Comparison of ENCODE assay signal across 17 cellular contexts in genomic region chr18:37464287-37464686, GRCh38.
"Had no signal": no experiment of that assay in that cellular context is flagged by ENCODE, and none has a peak within 500 bp of the region (broad histone marks: within the 10 kb centered on the region; RNA-seq: fewer than 3 reads in every experiment).

No MANE protein-coding gene starts in this region.

- H3K4me2 ChIP-seq: KMS-11 had no signal

- ATAC-seq: activated CD4-positive, CD25-positive, alpha-beta regulatory T cell treated with anti-CD3 and anti-CD28 coated beads, Interleukin-2, amount 50 U/mL, for 24 hours; activated CD8-positive, alpha-beta T cell treated with anti-CD3 and anti-CD28 coated beads for 36 hours; activated T-cell treated with anti-CD3 and anti-CD28 coated beads, Interleukin-2, amount 50 U/mL, for 72 hours had no signal

- H3K4me3 Mint-ChIP-seq: activated CD8-positive, alpha-beta T cell treated with anti-CD3 and anti-CD28 coated beads for 36 hours; activated naive CD8-positive, alpha-beta T cell treated with anti-CD3 and anti-CD28 coated beads, Interleukin-2, amount 10 ng/mL, durations not matched to agents 7 days and 5 days; activated T-cell treated with anti-CD3 and anti-CD28 coated beads, Interleukin-2, amount 50 U/mL, for 72 hours; central memory CD8-positive, alpha-beta T cell; T-helper 2 cell treated with Interferon-gamma antibody and Interleukin-4, amounts not matched to agents 5 μg/mL and 100 μg/mL, for 36 hours had no signal

- H3K4me3 ChIP-seq: SK-N-MC had no signal

- H3K27ac ChIP-seq: KMS-11, SK-N-MC had no signal

- DNase-seq: activated CD4-positive, alpha-beta T cell treated with anti-CD3 and anti-CD28 coated beads for 4 hours; activated CD8-positive, alpha-beta memory T cell treated with anti-CD3 and anti-CD28 coated beads, Interleukin-2, amount 50 U/mL, for 4 hours; activated CD8-positive, alpha-beta T cell treated with anti-CD3 and anti-CD28 coated beads for 36 hours; activated naive CD4-positive, alpha-beta T cell treated with anti-CD3 and anti-CD28 coated beads, Interleukin-2, amount 50 U/mL, for 16 hours; activated naive CD8-positive, alpha-beta T cell treated with anti-CD3 and anti-CD28 coated beads, Interleukin-2, amount 10 ng/mL, durations not matched to agents 7 days and 5 days; activated T-cell treated with anti-CD3 and anti-CD28 coated beads, Interleukin-2, amount 50 U/mL, for 72 hours; aorta; NCI-H1092; NCI-H1417; NCI-H1930; NCI-H510A treated with DMSO at 0.1 percent for 48 hours; SW 1271 had no signal

- H3K27ac Mint-ChIP-seq: activated CD8-positive, alpha-beta T cell treated with anti-CD3 and anti-CD28 coated beads for 36 hours; activated naive CD8-positive, alpha-beta T cell treated with anti-CD3 and anti-CD28 coated beads, Interleukin-2, amount 10 ng/mL, durations not matched to agents 7 days and 5 days; activated T-cell treated with anti-CD3 and anti-CD28 coated beads, Interleukin-2, amount 50 U/mL, for 72 hours; T-helper 2 cell treated with Interferon-gamma antibody and Interleukin-4, amounts not matched to agents 5 μg/mL and 100 μg/mL, for 36 hours had no signal

- H3K4me1 Mint-ChIP-seq: activated naive CD8-positive, alpha-beta T cell treated with anti-CD3 and anti-CD28 coated beads, Interleukin-2, amount 10 ng/mL, durations not matched to agents 7 days and 5 days; central memory CD8-positive, alpha-beta T cell had no signal

- H3K9me3 Mint-ChIP-seq: activated CD8-positive, alpha-beta T cell treated with anti-CD3 and anti-CD28 coated beads for 36 hours; activated naive CD8-positive, alpha-beta T cell treated with anti-CD3 and anti-CD28 coated beads, Interleukin-2, amount 10 ng/mL, durations not matched to agents 7 days and 5 days; central memory CD8-positive, alpha-beta T cell; T-helper 2 cell treated with Interferon-gamma antibody and Interleukin-4, amounts not matched to agents 5 μg/mL and 100 μg/mL, for 36 hours had no signal

- H3K36me3 Mint-ChIP-seq: activated naive CD8-positive, alpha-beta T cell treated with anti-CD3 and anti-CD28 coated beads, Interleukin-2, amount 10 ng/mL, durations not matched to agents 7 days and 5 days had no signal
